ENCODE assay signal across 10 cellular contexts in genomic region chr4:125722009-125722408, GRCh38.
"Had no signal": no experiment of that assay in that cellular context is flagged by ENCODE, and none has a peak within 500 bp of the region (broad histone marks: within the 10 kb centered on the region; RNA-seq: fewer than 3 reads in every experiment).

No MANE protein-coding gene starts in this region.

- H2AFZ ChIP-seq: GM23338 had no signal

- FAIRE-seq: H1, H54 had no signal

- H3K9ac ChIP-seq: KMS-11 had no signal

- DNase-seq: H9, HCEC 1CT, HFFc6, IMR-90, KBM-7 had no signal

- H3K9me3 Mint-ChIP-seq: GM23338, HFFc6 had no signal

- H3K27ac ChIP-seq: HL-60, KMS-11 had no signal

- H3K4me3 ChIP-seq: GM23338 had no signal

- H3K4me3 Mint-ChIP-seq: GM23338, H9, HFFc6 had no signal

- ATAC-seq: GM23338 had no signal

- H3K4me2 ChIP-seq: GM23338, KMS-11 had no signal

- H3K27ac Mint-ChIP-seq: GM23338, H9, HFFc6 had no signal
